Comparison of ENCODE assay signal across 8 cellular contexts in genomic region chr1:95668165-95668564, GRCh38.
"Had no signal": no experiment of that assay in that cellular context is flagged by ENCODE, and none has a peak within 500 bp of the region (broad histone marks: within the 10 kb centered on the region; RNA-seq: fewer than 3 reads in every experiment).

No MANE protein-coding gene starts in this region.

- H3K9ac ChIP-seq: GM23248 had no signal

- H3K4me1 ChIP-seq: HAP-1 had no signal

- ATAC-seq: HCT116, K562 had no signal

- H2AFZ ChIP-seq: GM23248 had no signal

- H3K4me3 ChIP-seq: GM23248, HAP-1, K562 had no signal

- H3K36me3 ChIP-seq: HAP-1 had no signal

- DNase-seq: GM23248, GOT3, H7, HFFc6, IMR-90 had no signal

- H3K27ac ChIP-seq: GM23248 had no signal
